Comparison of ENCODE assay signal across 9 cellular contexts in the genomic region with DNA sequence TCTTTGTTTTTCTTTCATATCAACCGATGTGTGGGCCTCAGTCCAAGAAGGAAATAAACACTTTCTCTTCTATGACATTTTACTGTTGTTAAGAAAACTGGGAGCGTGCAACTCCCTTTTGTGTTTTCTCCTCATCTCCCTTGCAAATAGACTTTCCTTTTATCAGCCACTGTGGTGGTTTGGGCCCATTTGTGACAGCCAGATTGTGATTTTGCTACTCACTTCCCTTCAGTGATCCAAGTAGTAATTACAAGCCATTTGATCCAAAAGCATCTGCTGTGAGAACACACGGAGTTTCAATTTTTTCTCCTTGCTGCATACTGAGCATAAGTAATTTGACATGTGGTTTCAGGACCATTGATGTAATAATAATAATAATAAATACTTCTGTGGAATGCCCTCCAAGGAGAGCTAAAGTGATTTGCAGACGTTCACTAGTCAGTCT.
DNase-seq lines count a peak whose midpoint lies in the region; ATAC-seq, FAIRE-seq and TF ChIP-seq lines count a peak whose summit lies in the region.
"Had no signal": no experiment of that assay in that cellular context is flagged by ENCODE, and none has a peak within 500 bp of the region (broad histone marks: within the 10 kb centered on the region; RNA-seq: fewer than 3 reads in every experiment).

No MANE protein-coding gene starts in this region.

- no peak for FAIRE-seq in GM12891 (lab: Jason Lieb, UNC)
- FAIRE-seq: endometrium had no signal

- peak overlapping the region; percentile 48 for H3K27ac ChIP-seq in lower lobe of right lung

- peak; percentile 1 for ATAC-seq in HG02852 (IDR thresholded peaks at IDR 0.05; ENCODE audit: unreplicated experiment)
- ATAC-seq in lower lobe of right lung, result no peak

- TF ChIP-seq CTCF in WI38 (IDR thresholded peaks at IDR 0.05; ENCODE audit: low read depth, low read length) (no peak), lower lobe of right lung (IDR thresholded peaks at IDR 0.05) (no peak), GM10266 (IDR thresholded peaks at IDR 0.05; ENCODE audit: control insufficient read depth, insufficient read depth, low read depth, missing control alignments) (no peak)

- DNase-seq in GM12891 (ENCODE audit: insufficient read length, low spot score), result no peak
- DNase-seq in lower lobe of right lung, result no peak
- DNase-seq in NCI-H1092 treated with DMSO at 0.1 percent for 48 hours (lab: John Stamatoyannopoulos, UW), result no peak
- DNase-seq in GM10266 (ENCODE audit: extremely low spot score), result no peak
- no peak for DNase-seq in SIG-M5 treated with dmso at 0.1 percent for 504 hours (lab: John Stamatoyannopoulos, UW; ENCODE audit: unreplicated experiment)
- no peak for DNase-seq in RPMI8226

- no peak for TF ChIP-seq POLR2A in GM12891 (IDR thresholded peaks at IDR 0.05; ENCODE audit: low read depth, low read length)

- H3K4me1 ChIP-seq in lower lobe of right lung, result peaks cover 13% of the 10 kb centered on the region

- H3K9me3 ChIP-seq in lower lobe of right lung, result no peaks in the 10 kb centered on the region

- H3K4me3 ChIP-seq in WI38 (ENCODE audit: low read depth, low read length), result peak overlapping the region; percentile 36
- peak overlapping the region; percentile 18 for H3K4me3 ChIP-seq in lower lobe of right lung

- intact Hi-C loops in lower lobe of right lung (cut with DNase I), result loop anchor here (10.0 kb wide), 1 partner anchor 237 kb away; no protein-coding TSS in a partner anchor

- H3K36me3 ChIP-seq in lower lobe of right lung, result no peaks in the 10 kb centered on the region

- H3K27me3 ChIP-seq in lower lobe of right lung (ENCODE audit: low read depth), result no peaks in the 10 kb centered on the region

TF ChIP-seq in GM12891, 5 proteins besides CTCF, POLR2A, EP300 and RAD21:
- TF ChIP-seq SPI1 (IDR thresholded peaks at IDR 0.05; ENCODE audit: low read depth, low read length) (peak; percentile 69), POU2F2 (IDR thresholded peaks at IDR 0.05; ENCODE audit: low read depth, low read length) (no peak), TAF1 (IDR thresholded peaks at IDR 0.05; ENCODE audit: low read depth, low read length) (no peak), PAX5 (IDR thresholded peaks at IDR 0.05; ENCODE audit: insufficient read depth, low read length, severe bottlenecking) (no peak)
TF ChIP-seq in GM12891: peak in this region for 1.
